In the genomic region with DNA sequence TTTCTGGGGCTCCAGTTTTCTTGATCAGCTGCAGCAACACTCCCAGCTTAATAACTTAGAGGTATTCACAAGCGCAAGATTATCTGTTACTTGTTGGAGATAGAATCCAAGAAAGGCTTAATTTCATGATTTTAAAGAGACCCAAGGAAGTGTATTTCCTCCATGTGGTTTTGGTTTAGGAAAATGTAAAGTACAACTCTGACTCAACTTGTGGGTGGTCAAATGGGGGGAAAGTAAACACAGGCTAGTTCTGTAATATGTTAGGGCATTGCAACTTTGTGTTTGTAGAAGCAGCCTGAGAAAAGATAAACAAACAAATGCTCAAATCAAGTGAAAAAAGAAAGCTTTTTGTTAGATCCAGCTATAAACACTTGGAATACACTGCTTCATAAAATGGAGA, we compare ENCODE assay signal across 16 cellular contexts.
DNase-seq lines count a peak whose midpoint lies in the region; ATAC-seq and TF ChIP-seq lines count a peak whose summit lies in the region.
"Had no signal": no experiment of that assay in that cellular context is flagged by ENCODE, and none has a peak within 500 bp of the region (broad histone marks: within the 10 kb centered on the region; RNA-seq: fewer than 3 reads in every experiment).

No MANE protein-coding gene starts in this region.

- no peaks in the 10 kb centered on the region for H3K4me1 Mint-ChIP-seq in T-cell

- H3K9me3 ChIP-seq in SK-N-SH (no peaks in the 10 kb centered on the region), transverse colon (no peaks in the 10 kb centered on the region)

- no peak for TF ChIP-seq POLR2A in transverse colon (IDR thresholded peaks at IDR 0.05)

- H3K27me3 ChIP-seq in SK-N-SH (ENCODE audit: insufficient read depth): no peaks in the 10 kb centered on the region
- no peaks in the 10 kb centered on the region for H3K27me3 ChIP-seq in transverse colon

- H3K9me3 Mint-ChIP-seq in T-cell: peaks cover 0 to 3% (median 0%) of the 10 kb centered on the region in 3 donors
- H3K9me3 Mint-ChIP-seq: activated naive CD4-positive, alpha-beta T cell treated with anti-CD3 and anti-CD28 coated beads for 36 hours; CD8-positive, alpha-beta T cell had no signal

- no peak overlapping the region for H3K27ac Mint-ChIP-seq in T-cell
- H3K27ac Mint-ChIP-seq: activated naive CD4-positive, alpha-beta T cell treated with anti-CD3 and anti-CD28 coated beads for 36 hours; CD8-positive, alpha-beta T cell had no signal

- no peaks in the 10 kb centered on the region for H3K27me3 Mint-ChIP-seq in T-cell

- peak overlapping the region in 1 of 2 experiments; percentile 46; a peak in 1 of 4 replicates for H3K27ac ChIP-seq in SK-N-SH (ENCODE audit: low read depth in 2 of 2, low read length in 1 of 2)
- peak overlapping the region; percentile 1 to 21 (median 6) for H3K27ac ChIP-seq in transverse colon
- H3K27ac ChIP-seq: 22Rv1 had no signal

- no peaks in the 10 kb centered on the region for H3K36me3 Mint-ChIP-seq in T-cell
- H3K36me3 Mint-ChIP-seq: CD8-positive, alpha-beta T cell had no signal

- intact Hi-C loops in transverse colon (cut with DNase I; ENCODE audit: low total_unique reads): no loop called here

- TF ChIP-seq RAD21 in SK-N-SH (IDR thresholded peaks at IDR 0.05; ENCODE audit: low read length): no peak

- no peaks in the 10 kb centered on the region for H3K4me1 ChIP-seq in SK-N-SH (ENCODE audit: control insufficient read depth in 1 of 2, insufficient read depth in 2 of 2, low read depth in 1 of 2, low read length in 1 of 2)
- H3K4me1 ChIP-seq in transverse colon: peaks cover 0 to 2% (median 0%) of the 10 kb centered on the region in 4 donors

- peak overlapping the region; percentile 62 for H2AFZ ChIP-seq in SK-N-SH (ENCODE audit: low read depth)

- H3K9ac ChIP-seq in SK-N-SH: no peak overlapping the region

- ATAC-seq in SK-N-SH treated with all-trans-retinoic acid at 6 μM for 48 hours (no peak), T-cell (replicated peaks in 1 of 4) (no peak)
- ATAC-seq: activated CD4-positive, CD25-positive, alpha-beta regulatory T cell treated with anti-CD3 and anti-CD28 coated beads, Interleukin-2, amount 50 U/mL, for 24 hours; CD8-positive, alpha-beta T cell; Panc1 had no signal

- no peak overlapping the region for H3K4me3 Mint-ChIP-seq in T-cell
- H3K4me3 Mint-ChIP-seq: activated naive CD4-positive, alpha-beta T cell treated with anti-CD3 and anti-CD28 coated beads for 36 hours; CD8-positive, alpha-beta T cell had no signal

- TF ChIP-seq EP300 in SK-N-SH (IDR thresholded peaks at IDR 0.05; ENCODE audit: borderline replicate concordance in 1 of 2, low read depth in 1 of 2, low read length in 1 of 2) (no peak), transverse colon (IDR thresholded peaks at IDR 0.05; ENCODE audit: low read depth) (no peak)

- no peaks in the 10 kb centered on the region for H3K79me2 ChIP-seq in SK-N-SH (ENCODE audit: insufficient read depth)

- H3K4me2 ChIP-seq in SK-N-SH: no peak overlapping the region

- in situ Hi-C loops in transverse colon (cut with MboI; ENCODE audit: low pct_ligation_motif_present in 1 of 4, low pct_unique_long_range_greater_than_20kb in 1 of 4, low sequenced_read_pairs in 3 of 4): no loop called here

- WGBS in SK-N-SH (ENCODE audit: low lambda C conversion rate): 90% methylated on average over 1 of the region's 1 CpG
- WGBS in transverse colon (ENCODE audit: low coverage in 1 of 2), 2 donors: 75 to 86% methylated on average over 1 of the region's 1 CpG

- CTCF ChIA-PET in SK-N-SH (lab: Yijun Ruan, JAX) (no interaction called here), T-cell (lab: Charles Lee) (no interaction called here)

- DNase-seq in SK-N-SH (no peak), amniotic epithelial cell (ENCODE audit: low read depth) (peak; percentile 65), foreskin fibroblast (peak; percentile 74 to 84), transverse colon (no peak), NCI-H1694 (lab: John Stamatoyannopoulos, UW) (no peak), T-cell (no peak)
- DNase-seq in activated CD4-positive, alpha-beta T cell treated with anti-CD3 and anti-CD28 coated beads for 48 hours: no peak
- DNase-seq: activated naive CD4-positive, alpha-beta T cell treated with anti-CD3 and anti-CD28 coated beads for 36 hours; CD8-positive, alpha-beta T cell; central memory CD4-positive, alpha-beta T cell; NCI-H2029 treated with DMSO at 0.1 percent for 48 hours; NCI-H526 treated with DMSO at 0.1 percent for 48 hours had no signal

- no peaks in the 10 kb centered on the region for H3K36me3 ChIP-seq in SK-N-SH (replicated peaks in 1 of 2; ENCODE audit: control insufficient read depth in 1 of 2, insufficient read depth in 2 of 2, low read length in 1 of 2)
- H3K36me3 ChIP-seq in transverse colon: no peaks in the 10 kb centered on the region

- POLR2A ChIA-PET in SK-N-SH (lab: Yijun Ruan, JAX) (no interaction called here), T-cell (lab: Charles Lee) (no interaction called here)

- H3F3A ChIP-seq in SK-N-SH (replicated peaks; ENCODE audit: insufficient read depth): no peaks in the 10 kb centered on the region

- TF ChIP-seq CTCF in SK-N-SH (IDR thresholded peaks at IDR 0.05) (no peak), foreskin fibroblast (IDR thresholded peaks at IDR 0.05; ENCODE audit: low read depth, low read length) (no peak), transverse colon (IDR thresholded peaks at IDR 0.05) (no peak)

- H3K4me3 ChIP-seq in SK-N-SH (ENCODE audit: low read depth in 2 of 2, low read length in 1 of 2) (no peak overlapping the region), foreskin fibroblast (ENCODE audit: low read depth in 1 of 2, low read length in 2 of 2) (no peak overlapping the region), transverse colon (no peak overlapping the region)

- no peaks in the 10 kb centered on the region for H4K20me1 ChIP-seq in SK-N-SH (ENCODE audit: insufficient read depth)

- H3K9me2 ChIP-seq in SK-N-SH: no peaks in the 10 kb centered on the region

TF ChIP-seq in SK-N-SH, 30 proteins besides CTCF, POLR2A, EP300 and RAD21:
- peak; percentile 46; the same call in 1 of the 2 replicates for TF ChIP-seq TCF12 (IDR thresholded peaks at IDR 0.05)
- no peak for TF ChIP-seq NFIC (IDR thresholded peaks at IDR 0.05; ENCODE audit: borderline replicate concordance)

TF ChIP-seq in SK-N-SH treated with all-trans-retinoic acid at 6 μM for 48 hours, 23 proteins besides CTCF, POLR2A, EP300 and RAD21:
- TF ChIP-seq ZNF70 (CRISPR knock-in tag; IDR thresholded peaks at IDR 0.05) (no peak), ARNTL (CRISPR knock-in tag; IDR thresholded peaks at IDR 0.05; ENCODE audit: borderline replicate concordance, low read depth) (no peak)

Comparison
In these comparisons a context has a peak if more than half of its experiments do, and no peak if none do; other contexts are left out.
1. DNase-seq: peak in amniotic epithelial cell (single experiment) and foreskin fibroblast (2 of 2); none in SK-N-SH (single experiment), transverse colon (single experiment), activated CD4-positive, alpha-beta T cell treated with anti-CD3 and anti-CD28 coated beads for 48 hours (single experiment), NCI-H1694 (single experiment) and T-cell (0 of 34).